In genomic region chr16:67841198-67841815, GRCh38 we compare ENCODE assay signal across 8 cellular contexts. TPM values are rescaled to one million over a fixed set of nuclear protein-coding genes. Genes with fewer than 3 reads are reported as not detected.
A peak's percentile ranks its signal among the peaks of the same experiment; 100 is the strongest.
DNase-seq lines count a peak whose midpoint lies in the region; ATAC-seq and TF ChIP-seq lines count a peak whose summit lies in the region.

No MANE protein-coding gene starts in this region.

- CTCF ChIA-PET in MCF 10A (lab: Yijun Ruan, JAX), result interaction anchor here (0.6 to 1.7 kb wide), 17 partner anchors 9 to 279 kb away, joined by 3 to 8 read pairs (median 4); partner anchors contain the start of gene CTCF

- intact Hi-C loops in cardiac septum (cut with DNase I), result no loop called here
- intact Hi-C loops in MCF 10A (cut with micrococcal nuclease), result loop anchor here (5.0 to 10.0 kb wide), 3 partner anchors 76 to 317 kb away; partner anchors contain the start of gene RIPOR1
- intact Hi-C loops in uterus (cut with DNase I; ENCODE audit: low total_unique reads), result no loop called here

- 64 to 70% methylated on average over 17 of the region's 17 CpGs for WGBS in mesodermal cell (ENCODE audit: insufficient coverage in 2 of 2), 2 experiments

- H3K27me3 ChIP-seq in cardiac muscle cell, result no peaks in the 10 kb centered on the region
- no peaks in the 10 kb centered on the region for H3K27me3 ChIP-seq in uterus

- H3K4me1 Mint-ChIP-seq in MCF 10A (ENCODE audit: insufficient read depth, unreplicated experiment), result peaks cover 16% of the 10 kb centered on the region

- H3K27ac ChIP-seq in cardiac muscle cell (peak overlapping the region; percentile 98), mesodermal cell (ENCODE audit: low read depth, low read length, severe bottlenecking) (peak overlapping the region; percentile 82), uterus (peak overlapping the region; percentile 99 to 100)

- peak overlapping the region; percentile 84 for H3K4me3 Mint-ChIP-seq in MCF 10A (ENCODE audit: unreplicated experiment)

- H3K9me3 Mint-ChIP-seq in MCF 10A (ENCODE audit: unreplicated experiment), result no peaks in the 10 kb centered on the region

- no peaks in the 10 kb centered on the region for H3K36me3 ChIP-seq in cardiac muscle cell
- peaks cover 4% of the 10 kb centered on the region for H3K36me3 ChIP-seq in mesodermal cell (ENCODE audit: control insufficient read depth, insufficient read depth, low read length)
- no peaks in the 10 kb centered on the region for H3K36me3 ChIP-seq in uterus

- peaks cover 6% of the 10 kb centered on the region for H3K36me3 Mint-ChIP-seq in MCF 10A (ENCODE audit: insufficient read depth, unreplicated experiment)

- no peak for TF ChIP-seq POLR2A in uterus (IDR thresholded peaks at IDR 0.05)

- no peaks in the 10 kb centered on the region for H3K27me3 Mint-ChIP-seq in MCF 10A (ENCODE audit: insufficient read depth, unreplicated experiment)

- H3K27ac Mint-ChIP-seq in MCF 10A (ENCODE audit: low read depth, unreplicated experiment), result peak overlapping the region; percentile 86

- H3K4me1 ChIP-seq in cardiac muscle cell (ENCODE audit: low read depth), result peaks cover 27% of the 10 kb centered on the region
- H3K4me1 ChIP-seq in mesodermal cell (ENCODE audit: control insufficient read depth, insufficient read depth, low read length, poor library complexity, severe bottlenecking), result peaks cover 27% of the 10 kb centered on the region
- H3K4me1 ChIP-seq in uterus, result peaks cover 6 to 14% of the 10 kb centered on the region in 2 donors

- H3K9me3 ChIP-seq in cardiac muscle cell (ENCODE audit: low read depth) (no peaks in the 10 kb centered on the region), mesodermal cell (ENCODE audit: control insufficient read depth, low read length) (no peaks in the 10 kb centered on the region), uterus (no peaks in the 10 kb centered on the region)

- TF ChIP-seq CTCF in cardiac muscle cell (IDR thresholded peaks at IDR 0.05; ENCODE audit: low read depth, low read length) (no peak), MCF 10A (IDR thresholded peaks at IDR 0.05; ENCODE audit: unreplicated experiment) (no peak), uterus (IDR thresholded peaks at IDR 0.05) (no peak)

- DNase-seq in cardiac muscle cell (ENCODE audit: low read depth in 1 of 2, low spot score in 1 of 2) (no peak), cardiac septum (ENCODE audit: low spot score) (no peak), MCF 10A (ENCODE audit: unreplicated experiment) (no peak), uterus (no peak)
- no peak for DNase-seq in stimulated activated CD4-positive, alpha-beta T cell treated with anti-CD3 and anti-CD28 coated beads, Interleukin-2, amount 100 ng/mL, for 48 hours

- no TSS peak for BruUV-seq in MCF 10A (replicated peaks; lab: Mats Ljungman, UMichigan)

- H3K4me3 ChIP-seq in cardiac muscle cell (peak overlapping the region; percentile 78), mesodermal cell (ENCODE audit: extremely low read depth, insufficient read depth, low read length, poor library complexity, severe bottlenecking) (peak overlapping the region; percentile 62), uterus (peak overlapping the region; percentile 79 to 91)

- POLR2A ChIA-PET in MCF 10A (lab: Yijun Ruan, JAX), result interaction anchor here (0.6 to 2.1 kb wide), 4 partner anchors 19 to 94 kb away, joined by 3 to 6 read pairs (median 4); partner anchors contain the start of gene PSKH1

- no peak for ATAC-seq in HG02884 (IDR thresholded peaks at IDR 0.05; ENCODE audit: unreplicated experiment)
- ATAC-seq in GM18873 (IDR thresholded peaks at IDR 0.05; ENCODE audit: low FRiP score, unreplicated experiment), result no peak

RNA-seq across cellular contexts. Expression of gene THAP11, which starts 0.8 kb away (rescaled TPM):
- 75.3 and 80.7 TPM in 2 replicates for total RNA-seq in cardiac muscle cell
- 61.3 and 68.3 TPM in 2 replicates for polyA plus RNA-seq in cardiac muscle cell
- total RNA-seq in cardiac septum, result 23.0 TPM
- 18.3 and 20.5 TPM in 2 replicates for total RNA-seq in MCF 10A (2022)
- 25.7 TPM for polyA plus RNA-seq in mesodermal cell (2013, experiment 1 of 2)
- polyA plus RNA-seq in mesodermal cell (2013, experiment 2 of 2), result 24.1 TPM
- 100 to 1,000 TPM in 1 of 4 donors, 10 to 100 TPM in 3; 43.3 to 105 (median 57.6) TPM for total RNA-seq in uterus

RNA-seq across cellular contexts. Expression of gene NUTF2, which starts 5.4 kb away (rescaled TPM):
- total RNA-seq in cardiac muscle cell (77.6 and 213 TPM in 2 replicates), cardiac septum (87.1 TPM), MCF 10A (2022) (133 TPM in 2 replicates), uterus (10 to 100 TPM; 43.8 to 76.1 (median 65.4) TPM)
- 220 and 235 TPM in 2 replicates for polyA plus RNA-seq in cardiac muscle cell
- polyA plus RNA-seq in mesodermal cell (2013, experiment 1 of 2), result 258 TPM
- 246 TPM for polyA plus RNA-seq in mesodermal cell (2013, experiment 2 of 2)

RNA-seq across cellular contexts. Expression of gene CENPT, which starts 6.2 kb away (rescaled TPM):
- total RNA-seq in cardiac muscle cell (42.1 and 61.8 TPM in 2 replicates), cardiac septum (27.9 TPM), MCF 10A (2022) (30.9 and 35.5 TPM in 2 replicates), uterus (10 to 100 TPM; 29.4 to 70.2 (median 52.8) TPM)
- 65.2 and 70.2 TPM in 2 replicates for polyA plus RNA-seq in cardiac muscle cell
- 46.2 TPM for polyA plus RNA-seq in mesodermal cell (2013, experiment 1 of 2)
- 39.0 TPM for polyA plus RNA-seq in mesodermal cell (2013, experiment 2 of 2)

RNA-seq across cellular contexts. Expression of gene EDC4, which starts 31.5 kb away (rescaled TPM):
- total RNA-seq in cardiac muscle cell (89.6 and 95.7 TPM in 2 replicates), cardiac septum (43.8 TPM), MCF 10A (2022) (50.9 and 51.3 TPM in 2 replicates), uterus (10 to 100 TPM; 19.4 to 63.7 (median 50.7) TPM)
- polyA plus RNA-seq in cardiac muscle cell, result 68.3 and 87.8 TPM in 2 replicates
- polyA plus RNA-seq in mesodermal cell (2013, experiment 1 of 2), result 63.8 TPM
- polyA plus RNA-seq in mesodermal cell (2013, experiment 2 of 2), result 47.6 TPM

RNA-seq across cellular contexts. Expression of gene TSNAXIP1, which starts 34.6 kb away (rescaled TPM):
- total RNA-seq in cardiac muscle cell (1.1 and 4.0 TPM in 2 replicates), cardiac septum (0.51 TPM), MCF 10A (2022) (1.1 and 1.5 TPM in 2 replicates), uterus (1 to 10 TPM; 2.7 to 4.9 (median 3.6) TPM)
- polyA plus RNA-seq in cardiac muscle cell, result 1.7 and 3.0 TPM in 2 replicates
- 0.92 TPM for polyA plus RNA-seq in mesodermal cell (2013, experiment 1 of 2)
- polyA plus RNA-seq in mesodermal cell (2013, experiment 2 of 2), result 0.76 TPM
